1 cellular context compared by ENCODE assay signal in the genomic region with DNA sequence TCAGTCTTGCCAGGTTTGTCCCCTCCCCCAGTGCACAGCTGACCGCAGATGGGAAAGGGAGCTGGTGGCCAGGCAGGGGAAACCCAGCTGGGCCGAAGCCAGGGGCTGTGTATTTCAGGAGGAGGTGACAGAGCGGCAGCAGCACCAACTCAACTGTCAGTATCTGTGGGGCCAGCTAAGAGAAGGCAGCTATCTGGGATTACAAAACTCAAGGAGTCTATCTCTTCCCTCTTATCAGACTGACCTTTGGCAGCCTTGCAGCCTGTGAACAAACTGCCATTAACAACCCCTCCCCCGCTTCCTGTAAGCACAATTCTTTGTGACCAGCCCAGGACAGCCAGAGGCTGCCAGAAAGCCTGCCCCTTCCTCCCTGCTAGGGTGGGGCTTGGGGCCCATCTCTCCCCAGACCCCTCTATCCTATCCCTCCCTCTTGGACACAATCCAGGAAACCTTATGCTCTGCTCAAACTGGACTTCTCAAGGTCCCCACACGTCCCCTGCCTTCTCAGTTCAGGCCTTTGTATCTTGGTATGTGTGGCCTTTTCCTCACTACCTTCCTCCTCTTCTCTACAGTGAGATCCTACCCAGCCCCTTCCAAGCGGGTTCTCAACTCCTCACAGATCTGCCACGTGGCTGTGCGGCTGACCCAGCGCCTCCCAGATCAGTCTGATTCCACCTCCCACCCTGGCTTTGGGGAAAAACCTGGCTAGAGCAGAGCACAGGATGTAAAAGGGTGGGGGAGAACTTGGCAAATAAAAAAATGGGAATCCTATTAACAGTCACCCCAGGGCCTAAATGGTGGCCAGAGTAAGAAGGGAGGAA.
TF ChIP-seq lines count a peak whose summit lies in the region.

No MANE protein-coding gene starts in this region.

TF ChIP-seq in A549, 52 proteins besides CTCF, POLR2A, EP300 and RAD21 (continued from another document):
- TF ChIP-seq CBX8 (IDR thresholded peaks at IDR 0.05) (no peak), CEBPB (IDR thresholded peaks at IDR 0.05) (peak in 1 of 2 experiments; percentile 85; a peak in 2 of 4 replicates), HEYL (CRISPR knock-in tag; IDR thresholded peaks at IDR 0.05) (no peak), FOSL2 (IDR thresholded peaks at IDR 0.05) (no peak), FOSL2 (CRISPR knock-in tag; IDR thresholded peaks at IDR 0.05) (peak; percentile 45; the same call in 1 of the 2 replicates), JUNB (IDR thresholded peaks at IDR 0.05) (no peak), ZC3H11A (IDR thresholded peaks at IDR 0.05) (no peak), RFX5 (IDR thresholded peaks at IDR 0.05) (no peak), CBX2 (IDR thresholded peaks at IDR 0.05; ENCODE audit: borderline replicate concordance, low read depth) (no peak), SMC3 (IDR thresholded peaks at IDR 0.05) (no peak; the same call in 2 of the 3 replicates), ZSCAN20 (CRISPR knock-in tag; IDR thresholded peaks at IDR 0.05) (no peak), HDAC2 (IDR thresholded peaks at IDR 0.05) (no peak), GATA3 (IDR thresholded peaks at IDR 0.05; ENCODE audit: borderline replicate concordance) (peak; percentile 85), FOXS1 (CRISPR knock-in tag; IDR thresholded peaks at IDR 0.05) (no peak), ZNF302 (CRISPR knock-in tag; IDR thresholded peaks at IDR 0.05) (no peak), FOSB (CRISPR knock-in tag; IDR thresholded peaks at IDR 0.05) (no peak), ESRRA (IDR thresholded peaks at IDR 0.05; ENCODE audit: borderline replicate concordance, low read length) (no peak), CHD2 (IDR thresholded peaks at IDR 0.05; ENCODE audit: low read length, partially characterized antibody) (no peak), NR3C1 (IDR thresholded peaks at IDR 0.05) (no peak), TP53 (CRISPR knock-in tag; IDR thresholded peaks at IDR 0.05) (peak; percentile 80; the same call in 1 of the 2 replicates), POLR2AphosphoS2 (conservative IDR thresholded peaks at IDR 0.05; ENCODE audit: low read length) (no peak), EHF (CRISPR knock-in tag; IDR thresholded peaks at IDR 0.05) (no peak), ZFP36 (IDR thresholded peaks at IDR 0.05; ENCODE audit: borderline replicate concordance, partially characterized antibody) (no peak), TFCP2L1 (CRISPR knock-in tag; IDR thresholded peaks at IDR 0.05) (no peak), JUN (IDR thresholded peaks at IDR 0.05) (peak; percentile 79 to 91; a peak in 4 of 5 replicates), MAFK (IDR thresholded peaks at IDR 0.05; ENCODE audit: partially characterized antibody) (no peak), SREBF2 (IDR thresholded peaks at IDR 0.05) (no peak), HOXB13 (CRISPR knock-in tag; IDR thresholded peaks at IDR 0.05; ENCODE audit: low read depth) (no peak), RARB (CRISPR knock-in tag; IDR thresholded peaks at IDR 0.05) (no peak), HOXB5 (CRISPR knock-in tag; IDR thresholded peaks at IDR 0.05) (peak; percentile 89; the same call in 1 of the 2 replicates), NFE2L2 (conservative IDR thresholded peaks at IDR 0.05; ENCODE audit: low read length) (no peak), MYC (IDR thresholded peaks at IDR 0.05; ENCODE audit: borderline replicate concordance, low read length) (peak; percentile 59; the same call in 1 of the 2 replicates), RNF2 (IDR thresholded peaks at IDR 0.05; ENCODE audit: borderline replicate concordance, low read depth) (no peak), NPAS2 (CRISPR knock-in tag; IDR thresholded peaks at IDR 0.05; ENCODE audit: borderline replicate concordance) (no peak), EHMT2 (IDR thresholded peaks at IDR 0.05; ENCODE audit: low read depth) (no peak), PHF8 (IDR thresholded peaks at IDR 0.05; ENCODE audit: borderline replicate concordance, low read depth) (no peak)
- TF ChIP-seq, protein P1, sequence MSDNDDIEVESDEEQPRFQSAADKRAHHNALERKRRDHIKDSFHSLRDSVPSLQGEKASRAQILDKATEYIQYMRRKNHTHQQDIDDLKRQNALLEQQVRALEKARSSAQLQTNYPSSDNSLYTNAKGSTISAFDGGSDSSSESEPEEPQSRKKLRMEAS (IDR thresholded peaks at IDR 0.05): peak; percentile 94
- TF ChIP-seq, protein P2, sequence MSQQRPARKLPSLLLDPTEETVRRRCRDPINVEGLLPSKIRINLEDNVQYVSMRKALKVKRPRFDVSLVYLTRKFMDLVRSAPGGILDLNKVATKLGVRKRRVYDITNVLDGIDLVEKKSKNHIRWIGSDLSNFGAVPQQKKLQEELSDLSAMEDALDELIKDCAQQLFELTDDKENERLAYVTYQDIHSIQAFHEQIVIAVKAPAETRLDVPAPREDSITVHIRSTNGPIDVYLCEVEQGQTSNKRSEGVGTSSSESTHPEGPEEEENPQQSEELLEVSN (IDR thresholded peaks at IDR 0.05; ENCODE audit: borderline replicate concordance, low read depth): 0 out of 2 replicates have a peak, but pooled peaks have one; percentile 13
- TF ChIP-seq, protein P3, sequence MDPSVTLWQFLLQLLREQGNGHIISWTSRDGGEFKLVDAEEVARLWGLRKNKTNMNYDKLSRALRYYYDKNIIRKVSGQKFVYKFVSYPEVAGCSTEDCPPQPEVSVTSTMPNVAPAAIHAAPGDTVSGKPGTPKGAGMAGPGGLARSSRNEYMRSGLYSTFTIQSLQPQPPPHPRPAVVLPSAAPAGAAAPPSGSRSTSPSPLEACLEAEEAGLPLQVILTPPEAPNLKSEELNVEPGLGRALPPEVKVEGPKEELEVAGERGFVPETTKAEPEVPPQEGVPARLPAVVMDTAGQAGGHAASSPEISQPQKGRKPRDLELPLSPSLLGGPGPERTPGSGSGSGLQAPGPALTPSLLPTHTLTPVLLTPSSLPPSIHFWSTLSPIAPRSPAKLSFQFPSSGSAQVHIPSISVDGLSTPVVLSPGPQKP (IDR thresholded peaks at IDR 0.05; ENCODE audit: low read depth, low read length): no peak
- TF ChIP-seq, protein P4, sequence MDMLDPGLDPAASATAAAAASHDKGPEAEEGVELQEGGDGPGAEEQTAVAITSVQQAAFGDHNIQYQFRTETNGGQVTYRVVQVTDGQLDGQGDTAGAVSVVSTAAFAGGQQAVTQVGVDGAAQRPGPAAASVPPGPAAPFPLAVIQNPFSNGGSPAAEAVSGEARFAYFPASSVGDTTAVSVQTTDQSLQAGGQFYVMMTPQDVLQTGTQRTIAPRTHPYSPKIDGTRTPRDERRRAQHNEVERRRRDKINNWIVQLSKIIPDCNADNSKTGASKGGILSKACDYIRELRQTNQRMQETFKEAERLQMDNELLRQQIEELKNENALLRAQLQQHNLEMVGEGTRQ (IDR thresholded peaks at IDR 0.05): no peak
- TF ChIP-seq, protein P5, sequence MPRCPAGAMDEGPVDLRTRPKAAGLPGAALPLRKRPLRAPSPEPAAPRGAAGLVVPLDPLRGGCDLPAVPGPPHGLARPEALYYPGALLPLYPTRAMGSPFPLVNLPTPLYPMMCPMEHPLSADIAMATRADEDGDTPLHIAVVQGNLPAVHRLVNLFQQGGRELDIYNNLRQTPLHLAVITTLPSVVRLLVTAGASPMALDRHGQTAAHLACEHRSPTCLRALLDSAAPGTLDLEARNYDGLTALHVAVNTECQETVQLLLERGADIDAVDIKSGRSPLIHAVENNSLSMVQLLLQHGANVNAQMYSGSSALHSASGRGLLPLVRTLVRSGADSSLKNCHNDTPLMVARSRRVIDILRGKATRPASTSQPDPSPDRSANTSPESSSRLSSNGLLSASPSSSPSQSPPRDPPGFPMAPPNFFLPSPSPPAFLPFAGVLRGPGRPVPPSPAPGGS (IDR thresholded peaks at IDR 0.05): 0 out of 3 replicates have a peak, but pooled peaks have one; percentile 26
- TF ChIP-seq, protein P6, sequence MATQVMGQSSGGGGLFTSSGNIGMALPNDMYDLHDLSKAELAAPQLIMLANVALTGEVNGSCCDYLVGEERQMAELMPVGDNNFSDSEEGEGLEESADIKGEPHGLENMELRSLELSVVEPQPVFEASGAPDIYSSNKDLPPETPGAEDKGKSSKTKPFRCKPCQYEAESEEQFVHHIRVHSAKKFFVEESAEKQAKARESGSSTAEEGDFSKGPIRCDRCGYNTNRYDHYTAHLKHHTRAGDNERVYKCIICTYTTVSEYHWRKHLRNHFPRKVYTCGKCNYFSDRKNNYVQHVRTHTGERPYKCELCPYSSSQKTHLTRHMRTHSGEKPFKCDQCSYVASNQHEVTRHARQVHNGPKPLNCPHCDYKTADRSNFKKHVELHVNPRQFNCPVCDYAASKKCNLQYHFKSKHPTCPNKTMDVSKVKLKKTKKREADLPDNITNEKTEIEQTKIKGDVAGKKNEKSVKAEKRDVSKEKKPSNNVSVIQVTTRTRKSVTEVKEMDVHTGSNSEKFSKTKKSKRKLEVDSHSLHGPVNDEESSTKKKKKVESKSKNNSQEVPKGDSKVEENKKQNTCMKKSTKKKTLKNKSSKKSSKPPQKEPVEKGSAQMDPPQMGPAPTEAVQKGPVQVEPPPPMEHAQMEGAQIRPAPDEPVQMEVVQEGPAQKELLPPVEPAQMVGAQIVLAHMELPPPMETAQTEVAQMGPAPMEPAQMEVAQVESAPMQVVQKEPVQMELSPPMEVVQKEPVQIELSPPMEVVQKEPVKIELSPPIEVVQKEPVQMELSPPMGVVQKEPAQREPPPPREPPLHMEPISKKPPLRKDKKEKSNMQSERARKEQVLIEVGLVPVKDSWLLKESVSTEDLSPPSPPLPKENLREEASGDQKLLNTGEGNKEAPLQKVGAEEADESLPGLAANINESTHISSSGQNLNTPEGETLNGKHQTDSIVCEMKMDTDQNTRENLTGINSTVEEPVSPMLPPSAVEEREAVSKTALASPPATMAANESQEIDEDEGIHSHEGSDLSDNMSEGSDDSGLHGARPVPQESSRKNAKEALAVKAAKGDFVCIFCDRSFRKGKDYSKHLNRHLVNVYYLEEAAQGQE (IDR thresholded peaks at IDR 0.05): no peak
- TF ChIP-seq, protein P7, sequence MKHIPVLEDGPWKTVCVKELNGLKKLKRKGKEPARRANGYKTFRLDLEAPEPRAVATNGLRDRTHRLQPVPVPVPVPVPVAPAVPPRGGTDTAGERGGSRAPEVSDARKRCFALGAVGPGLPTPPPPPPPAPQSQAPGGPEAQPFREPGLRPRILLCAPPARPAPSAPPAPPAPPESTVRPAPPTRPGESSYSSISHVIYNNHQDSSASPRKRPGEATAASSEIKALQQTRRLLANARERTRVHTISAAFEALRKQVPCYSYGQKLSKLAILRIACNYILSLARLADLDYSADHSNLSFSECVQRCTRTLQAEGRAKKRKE (CRISPR knock-in tag; IDR thresholded peaks at IDR 0.05; ENCODE audit: low read depth): no peak
- TF ChIP-seq, protein P8, sequence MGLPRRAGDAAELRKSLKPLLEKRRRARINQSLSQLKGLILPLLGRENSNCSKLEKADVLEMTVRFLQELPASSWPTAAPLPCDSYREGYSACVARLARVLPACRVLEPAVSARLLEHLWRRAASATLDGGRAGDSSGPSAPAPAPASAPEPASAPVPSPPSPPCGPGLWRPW (IDR thresholded peaks at IDR 0.05): no peak
